ENCODE assay signal across 16 cellular contexts in the genomic region with DNA sequence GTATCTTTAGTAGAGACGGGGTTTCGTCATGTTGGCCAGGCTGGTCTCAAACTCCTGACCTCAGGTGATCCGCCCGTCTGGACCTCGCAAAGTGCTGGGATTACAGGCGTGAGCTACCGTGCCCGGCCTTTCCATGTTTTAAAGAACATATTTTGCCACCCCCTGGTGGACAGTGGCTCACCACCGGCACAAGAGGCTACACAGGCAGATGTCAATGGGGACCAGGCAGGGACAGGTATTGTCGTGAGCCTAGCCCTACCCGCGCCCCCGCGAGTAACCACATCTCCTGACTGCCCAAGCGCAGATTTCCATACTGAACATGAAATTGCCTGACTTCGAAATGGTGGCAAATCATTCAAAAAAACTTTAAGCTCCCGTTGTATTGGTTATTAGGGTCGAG. TPM values are rescaled to one million over a fixed set of nuclear protein-coding genes. Genes with fewer than 3 reads are reported as not detected.
DNase-seq lines count a peak whose midpoint lies in the region; ATAC-seq and TF ChIP-seq lines count a peak whose summit lies in the region.
"Not testable (repeated sequence)": the region's sequence is repeated elsewhere in the genome, so short reads cannot be mapped to it uniquely, and the experiment has no call there.
"Had no signal": no experiment of that assay in that cellular context is flagged by ENCODE, and none has a peak within 500 bp of the region (broad histone marks: within the 10 kb centered on the region; RNA-seq: fewer than 3 reads in every experiment).

No MANE protein-coding gene starts in this region.

- intact Hi-C loops in right lobe of liver (cut with DNase I): not testable (repeated sequence)

- H3K9me3 ChIP-seq in right lobe of liver: not testable (repeated sequence)

- not testable (repeated sequence) for H3K4me3 ChIP-seq in right lobe of liver

- ATAC-seq in GM18517 (IDR thresholded peaks at IDR 0.05; ENCODE audit: unreplicated experiment) (peak; percentile 19), GM21360 (IDR thresholded peaks at IDR 0.05; ENCODE audit: unreplicated experiment) (peak; percentile 5), HG02642 (IDR thresholded peaks at IDR 0.05; ENCODE audit: poor library complexity, unreplicated experiment) (peak; percentile 33), HG03378 (IDR thresholded peaks at IDR 0.05; ENCODE audit: unreplicated experiment) (peak; percentile 16), WTC11 (peak; percentile 32), right lobe of liver (peak; percentile 13 to 63 (median 48))
- ATAC-seq in central memory CD8-positive, alpha-beta T cell (replicated peaks; ENCODE audit: extremely low read depth, poor library complexity, severe bottlenecking): peak; percentile 38
- peak; percentile 70 for ATAC-seq in stimulated activated naive B cell treated with anti-CD40 and anti-IgM and Interleukin-4, amounts not matched to agents 10 μg/mL and 1 μg/mL and 100 μg/mL, for 72 hours (replicated peaks)

- H3K27me3 Mint-ChIP-seq in WTC11 (ENCODE audit: low read depth); central memory CD8-positive, alpha-beta T cell; stimulated activated naive B cell treated with anti-CD40 and anti-IgM and Interleukin-4, amounts not matched to agents 10 μg/mL and 1 μg/mL and 100 μg/mL, for 72 hours: not testable (repeated sequence)

- not testable (repeated sequence) for H3K9me3 Mint-ChIP-seq in WTC11; central memory CD8-positive, alpha-beta T cell; stimulated activated naive B cell treated with anti-CD40 and anti-IgM and Interleukin-4, amounts not matched to agents 10 μg/mL and 1 μg/mL and 100 μg/mL, for 72 hours

- not testable (repeated sequence) for H3K4me1 Mint-ChIP-seq in WTC11; central memory CD8-positive, alpha-beta T cell
- peaks cover 13 to 14% of the 10 kb centered on the region in 2 donors for H3K4me1 Mint-ChIP-seq in stimulated activated naive B cell treated with anti-CD40 and anti-IgM and Interleukin-4, amounts not matched to agents 10 μg/mL and 1 μg/mL and 100 μg/mL, for 72 hours

- not testable (repeated sequence) for H3K4me1 ChIP-seq in right lobe of liver

- H3K27me3 ChIP-seq in right lobe of liver: not testable (repeated sequence)

- H3K27ac ChIP-seq in right lobe of liver: not testable (repeated sequence)

- not testable (repeated sequence) for TF ChIP-seq POLR2A in right lobe of liver (IDR thresholded peaks at IDR 0.05)

- not testable (repeated sequence) for H3K27ac Mint-ChIP-seq in WTC11; central memory CD8-positive, alpha-beta T cell (ENCODE audit: low read depth); stimulated activated naive B cell treated with anti-CD40 and anti-IgM and Interleukin-4, amounts not matched to agents 10 μg/mL and 1 μg/mL and 100 μg/mL, for 72 hours

- TF ChIP-seq CTCF in WTC11 (IDR thresholded peaks at IDR 0.05); right lobe of liver (IDR thresholded peaks at IDR 0.05): not testable (repeated sequence)

- WGBS in right lobe of liver (ENCODE audit: insufficient coverage, low coverage, low lambda C conversion rate, missing lambda C conversion rate): no CpG with 5 or more reads among the region's 18 CpGs

- CTCF ChIA-PET in WTC11 (lab: Charles Lee): not testable (repeated sequence)

- peaks cover 18% of the 10 kb centered on the region for H3K36me3 Mint-ChIP-seq in WTC11
- not testable (repeated sequence) for H3K36me3 Mint-ChIP-seq in central memory CD8-positive, alpha-beta T cell (ENCODE audit: insufficient read depth)
- H3K36me3 Mint-ChIP-seq in stimulated activated naive B cell treated with anti-CD40 and anti-IgM and Interleukin-4, amounts not matched to agents 10 μg/mL and 1 μg/mL and 100 μg/mL, for 72 hours: peaks cover 18 to 21% of the 10 kb centered on the region in 2 donors

- H3K36me3 ChIP-seq in right lobe of liver: peaks cover 0 to 17% (median 2%) of the 10 kb centered on the region in 4 donors

- not testable (repeated sequence) for H3K4me3 Mint-ChIP-seq in WTC11; central memory CD8-positive, alpha-beta T cell; stimulated activated naive B cell treated with anti-CD40 and anti-IgM and Interleukin-4, amounts not matched to agents 10 μg/mL and 1 μg/mL and 100 μg/mL, for 72 hours

- POLR2A ChIA-PET in WTC11 (lab: Charles Lee): not testable (repeated sequence)

- DNase-seq in WTC11 (ENCODE audit: low spot score); central memory CD8-positive, alpha-beta T cell (ENCODE audit: low spot score in 2 of 2); right lobe of liver; stimulated activated naive B cell treated with anti-CD40 and anti-IgM and Interleukin-4, amounts not matched to agents 10 μg/mL and 1 μg/mL and 100 μg/mL, for 72 hours: not testable (repeated sequence)

RNA-seq across cellular contexts. Expression of gene DDTL, which starts 0.6 kb away (rescaled TPM):
- total RNA-seq in WTC11 (2021) (3.6 to 5.8 TPM (median 3.6 TPM) in 3 replicates), right lobe of liver (1 to 10 TPM in 2 of 6 experiments, not detected in 4; 3.5 to 7.1 TPM)
- total RNA-seq: G401 had no signal

RNA-seq across cellular contexts. Expression of gene GSTT2B, which starts 5.1 kb away (rescaled TPM):
- total RNA-seq in WTC11 (2021): 16.6 to 23.2 TPM (median 19.8 TPM) in 3 replicates
- 10 to 100 TPM in 2 of 6 experiments, 1 to 10 TPM in 2, under 1 TPM in 1, not detected in 1; 0.50 to 23.7 (median 3.4) TPM for total RNA-seq in right lobe of liver
- total RNA-seq: activated CD4-positive, alpha-beta T cell treated with anti-CD3 and anti-CD28 coated beads, Interleukin-2, amount 10 ng/mL, durations not matched to agents 7 days and 5 days; CD4-positive, CD25-positive, alpha-beta regulatory T cell; G401; mononuclear cell; OCI-LY7 had no signal

RNA-seq across cellular contexts. Expression of gene DDT, which starts 8.1 kb away (rescaled TPM):
- total RNA-seq in WTC11 (2021) (194 to 238 TPM (median 205 TPM) in 3 replicates), right lobe of liver (100 to 1,000 TPM; 198 to 587 (median 295) TPM)
- total RNA-seq: G401 had no signal

RNA-seq across cellular contexts. Expression of gene GSTT2, which starts 13.8 kb away (rescaled TPM):
- 0.50 to 1.2 TPM (median 1.1 TPM) in 3 replicates for total RNA-seq in WTC11 (2021)
- total RNA-seq in right lobe of liver: under 1 TPM in 1 of 6 experiments, not detected in 5; 0.76 TPM
- total RNA-seq: activated CD4-positive, alpha-beta T cell treated with anti-CD3 and anti-CD28 coated beads, Interleukin-2, amount 10 ng/mL, durations not matched to agents 7 days and 5 days; bronchial epithelial cell; CD4-positive, CD25-positive, alpha-beta regulatory T cell; G401; mononuclear cell; OCI-LY7 had no signal

RNA-seq across cellular contexts. Expression of gene GSTT4, which starts 39.2 kb away (rescaled TPM):
- total RNA-seq in WTC11 (2021) (not detected in 3 replicates), right lobe of liver (not detected)
- total RNA-seq: activated CD4-positive, alpha-beta T cell treated with anti-CD3 and anti-CD28 coated beads, Interleukin-2, amount 10 ng/mL, durations not matched to agents 7 days and 5 days; adrenal gland; bronchial epithelial cell; CD4-positive, CD25-positive, alpha-beta regulatory T cell; G401; left ventricle myocardium inferior; mononuclear cell; OCI-LY7 had no signal

Comparison
In these comparisons a context has a peak if more than half of its experiments do, and no peak if none do; other contexts are left out.
1. ATAC-seq: peak in every context shown above with its lines; median percentile 70 in stimulated activated naive B cell treated with anti-CD40 and anti-IgM and Interleukin-4, amounts not matched to agents 10 μg/mL and 1 μg/mL and 100 μg/mL, for 72 hours; 48 in right lobe of liver; 38 in central memory CD8-positive, alpha-beta T cell; 33 in HG02642; 32 in WTC11; 19 in GM18517; 16 in HG03378; 5 in GM21360.